In genomic region chr2:951224-952006, GRCh38 we compare ENCODE assay signal across 9 cellular contexts. TPM values are rescaled to one million over a fixed set of nuclear protein-coding genes. Genes with fewer than 3 reads are reported as not detected.
A peak's percentile ranks its signal among the peaks of the same experiment; 100 is the strongest.
DNase-seq lines count a peak whose midpoint lies in the region; ATAC-seq, FAIRE-seq and TF ChIP-seq lines count a peak whose summit lies in the region.
"Had no signal": no experiment of that assay in that cellular context is flagged by ENCODE, and none has a peak within 500 bp of the region (broad histone marks: within the 10 kb centered on the region; RNA-seq: fewer than 3 reads in every experiment).

No MANE protein-coding gene starts in this region.

- no peak overlapping the region for H3K27ac Mint-ChIP-seq in IgD-negative memory B cell
- H3K27ac Mint-ChIP-seq in endothelial cell (ENCODE audit: unreplicated experiment): peak overlapping the region; percentile 52

- no peak overlapping the region for H3K9ac ChIP-seq in BLaER1

- H3K9me3 Mint-ChIP-seq in IgD-negative memory B cell (no peaks in the 10 kb centered on the region), endothelial cell (ENCODE audit: unreplicated experiment) (no peaks in the 10 kb centered on the region)

- no peaks in the 10 kb centered on the region for H3K9me3 ChIP-seq in BLaER1
- H3K9me3 ChIP-seq in pancreas: no peaks in the 10 kb centered on the region

- DNase-seq in endothelial cell (ENCODE audit: low spot score) (peak; percentile 24), pancreas (peak in 1 of 6 donors; percentile 59), NCI-H2227 treated with DMSO at 0.1 percent for 48 hours (lab: John Stamatoyannopoulos, UW) (no peak)

- no peak for FAIRE-seq in pancreas (lab: Jason Lieb, UNC)

- TF ChIP-seq CTCF in endothelial cell (IDR thresholded peaks at IDR 0.05; ENCODE audit: unreplicated experiment) (no peak), pancreas (IDR thresholded peaks at IDR 0.05) (no peak)

- intact Hi-C loops in pancreas (cut with DNase I): loop anchor here in 1 of 3 donors (10.0 kb wide), 1 partner anchor 593 kb away; no protein-coding TSS in a partner anchor

- H3K36me3 ChIP-seq in BLaER1 (no peaks in the 10 kb centered on the region), pancreas (no peaks in the 10 kb centered on the region)

- H3K27me3 Mint-ChIP-seq in IgD-negative memory B cell: peaks cover 32% of the 10 kb centered on the region
- H3K27me3 Mint-ChIP-seq in endothelial cell (ENCODE audit: unreplicated experiment): peaks cover 5% of the 10 kb centered on the region

- H3K27ac ChIP-seq in BLaER1 (no peak overlapping the region), pancreas (no peak overlapping the region)

- peaks cover 7 to 10% (median 9%) of the 10 kb centered on the region in 3 donors for H3K4me1 Mint-ChIP-seq in IgD-negative memory B cell
- peaks cover 6% of the 10 kb centered on the region for H3K4me1 Mint-ChIP-seq in endothelial cell (ENCODE audit: unreplicated experiment)

- ATAC-seq in pancreas: no peak
- ATAC-seq in GM19351 (IDR thresholded peaks at IDR 0.05; ENCODE audit: unreplicated experiment): no peak
- no peak for ATAC-seq in GM19324 (IDR thresholded peaks at IDR 0.05; ENCODE audit: low FRiP score, unreplicated experiment)
- no peak for ATAC-seq in HG03460 (IDR thresholded peaks at IDR 0.05; ENCODE audit: unreplicated experiment)

- peaks cover 24% of the 10 kb centered on the region for H3K4me1 ChIP-seq in BLaER1
- peaks cover 0 to 4% (median 0%) of the 10 kb centered on the region in 3 donors for H3K4me1 ChIP-seq in pancreas

- 27 to 28% methylated on average over 30 to 34 of the region's 34 CpGs for WGBS in pancreas, 2 donors

- H3K4me3 ChIP-seq in BLaER1: peak overlapping the region; percentile 70
- peak overlapping the region; percentile 37 to 60 (median 45) for H3K4me3 ChIP-seq in pancreas

- H4K20me1 ChIP-seq in BLaER1: 0 out of 2 replicates have a peak, but pooled peaks cover 12% of the 10 kb centered on the region

- H3K27me3 ChIP-seq in BLaER1 (peaks cover 57% of the 10 kb centered on the region), pancreas (peaks cover 0 to 5% (median 0%) of the 10 kb centered on the region in 4 donors)

- H3K36me3 Mint-ChIP-seq in IgD-negative memory B cell (no peaks in the 10 kb centered on the region), endothelial cell (ENCODE audit: low read depth, unreplicated experiment) (no peaks in the 10 kb centered on the region)

- H3K4me2 ChIP-seq in BLaER1: peak overlapping the region; percentile 89

- H3K4me3 Mint-ChIP-seq in IgD-negative memory B cell (peak overlapping the region in 3 of 4 donors; percentile 0 to 35 (median 0)), endothelial cell (ENCODE audit: unreplicated experiment) (peak overlapping the region; percentile 93)

RNA-seq across cellular contexts. Expression of gene SNTG2, which starts 0.8 kb away (rescaled TPM):
- polyA plus RNA-seq in IgD-negative memory B cell (not detected), pancreas (1 to 10 TPM; 1.4 to 4.6 TPM)
- total RNA-seq in endothelial cell (ENCODE audit: unreplicated experiment) (23.2 TPM), pancreas (10 to 100 TPM in 1 of 6 donors, 1 to 10 TPM in 5; 2.2 to 19.2 (median 4.8) TPM)
- total RNA-seq: pulmonary artery endothelial cell had no signal
